Comparison of ENCODE assay signal across 9 cellular contexts in the genomic region with DNA sequence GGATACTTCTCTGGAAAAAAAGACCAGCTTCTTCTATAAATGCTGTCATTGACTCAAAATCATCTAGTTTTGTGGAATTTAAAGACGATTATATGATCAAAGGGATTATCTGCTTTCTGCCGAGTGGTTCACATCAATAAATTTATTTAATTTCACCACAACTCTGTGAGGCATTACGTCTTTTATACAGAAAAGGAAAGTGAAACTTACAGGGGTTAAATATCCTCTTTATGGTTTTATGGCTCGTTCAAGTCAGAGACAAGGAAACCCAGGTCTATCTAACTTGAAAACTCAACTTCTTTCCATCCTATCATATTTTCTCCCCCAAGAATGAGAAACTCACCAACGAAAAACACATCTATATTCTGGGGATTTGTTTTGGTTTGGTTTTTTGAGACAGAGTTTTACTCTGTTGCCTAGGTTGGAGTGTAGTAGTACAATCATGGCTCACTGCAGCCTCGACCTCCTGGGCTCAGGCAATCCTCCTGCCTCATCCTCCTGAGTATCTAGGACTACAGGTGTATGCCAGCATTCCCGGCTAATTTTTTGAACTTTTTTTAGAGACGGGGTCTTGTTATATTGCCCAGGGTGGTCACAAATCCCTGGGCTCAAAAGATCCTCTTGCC.
A peak's percentile ranks its signal among the peaks of the same experiment; 100 is the strongest.
DNase-seq lines count a peak whose midpoint lies in the region; ATAC-seq and TF ChIP-seq lines count a peak whose summit lies in the region.
"Had no signal": no experiment of that assay in that cellular context is flagged by ENCODE, and none has a peak within 500 bp of the region (broad histone marks: within the 10 kb centered on the region; RNA-seq: fewer than 3 reads in every experiment).

No MANE protein-coding gene starts in this region.

- CTCF ChIA-PET in CD8-positive, alpha-beta memory T cell (lab: Charles Lee), result no interaction called here
- CTCF ChIA-PET in Caco-2 (lab: Charles Lee), result no interaction called here

- no peaks in the 10 kb centered on the region for H3K36me3 ChIP-seq in CD8-positive, alpha-beta memory T cell (ENCODE audit: insufficient read depth, low read length)
- H3K36me3 ChIP-seq in gastrocnemius medialis, result no peaks in the 10 kb centered on the region
- H3K36me3 ChIP-seq in Caco-2 (ENCODE audit: control insufficient read depth, insufficient read depth, low read length), result no peaks in the 10 kb centered on the region

- no TSS peak for BruUV-seq in Caco-2 (replicated peaks; lab: Mats Ljungman, UMichigan)

- no peaks in the 10 kb centered on the region for H3K9me3 ChIP-seq in CD8-positive, alpha-beta memory T cell (ENCODE audit: low read length)
- H3K9me3 ChIP-seq in gastrocnemius medialis, result no peaks in the 10 kb centered on the region
- no peaks in the 10 kb centered on the region for H3K9me3 ChIP-seq in Caco-2

- ATAC-seq in GM19455 (IDR thresholded peaks at IDR 0.05; ENCODE audit: unreplicated experiment) (peak; percentile 91), HG03520 (IDR thresholded peaks at IDR 0.05; ENCODE audit: unreplicated experiment) (peak; percentile 86), gastrocnemius medialis (no peak)
- ATAC-seq: K562 had no signal

- TF ChIP-seq POLR2A in gastrocnemius medialis (IDR thresholded peaks at IDR 0.05), result no peak

- H3K27ac Mint-ChIP-seq in CD8-positive, alpha-beta memory T cell, result peak overlapping the region; percentile 53 to 95 (median 90)
- peak overlapping the region; percentile 71 for H3K27ac Mint-ChIP-seq in activated naive CD8-positive, alpha-beta T cell treated with anti-CD3 and anti-CD28 coated beads for 36 hours
- H3K27ac Mint-ChIP-seq in Caco-2 (ENCODE audit: unreplicated experiment), result no peak overlapping the region

- peak overlapping the region; percentile 81 to 92 (median 89) for H3K4me3 Mint-ChIP-seq in CD8-positive, alpha-beta memory T cell
- peak overlapping the region; percentile 64 for H3K4me3 Mint-ChIP-seq in activated naive CD8-positive, alpha-beta T cell treated with anti-CD3 and anti-CD28 coated beads for 36 hours
- no peak overlapping the region for H3K4me3 Mint-ChIP-seq in Caco-2 (ENCODE audit: unreplicated experiment)

- no peak overlapping the region for H3K27ac ChIP-seq in CD8-positive, alpha-beta memory T cell (ENCODE audit: low read depth, low read length)
- no peak overlapping the region for H3K27ac ChIP-seq in gastrocnemius medialis

- peaks cover 13% of the 10 kb centered on the region for H3K4me1 ChIP-seq in CD8-positive, alpha-beta memory T cell (ENCODE audit: insufficient read depth, low read length)
- H3K4me1 ChIP-seq in gastrocnemius medialis (no peaks in the 10 kb centered on the region), Caco-2 (0 out of 2 replicates have a peak, but pooled peaks cover 9% of the 10 kb centered on the region)

- peak overlapping the region; percentile 68 for H3K4me3 ChIP-seq in CD8-positive, alpha-beta memory T cell (ENCODE audit: low read length)
- H3K4me3 ChIP-seq in gastrocnemius medialis, result peak overlapping the region in 3 of 4 donors; percentile 8 to 45 (median 36)
- no peak overlapping the region for H3K4me3 ChIP-seq in Caco-2 (ENCODE audit: low read depth, low read length)
- H3K4me3 ChIP-seq: K562 had no signal

- H3K4me1 Mint-ChIP-seq in CD8-positive, alpha-beta memory T cell, result peaks cover 12 to 19% (median 18%) of the 10 kb centered on the region in 3 donors
- H3K4me1 Mint-ChIP-seq in activated naive CD8-positive, alpha-beta T cell treated with anti-CD3 and anti-CD28 coated beads for 36 hours, result peaks cover 13% of the 10 kb centered on the region
- no peaks in the 10 kb centered on the region for H3K4me1 Mint-ChIP-seq in Caco-2 (ENCODE audit: low read depth, unreplicated experiment)

- no peak for TF ChIP-seq CTCF in gastrocnemius medialis (IDR thresholded peaks at IDR 0.05 in 4 of 5, conservative IDR thresholded peaks at IDR 0.05 in 1 of 5)
- TF ChIP-seq CTCF in Caco-2 (IDR thresholded peaks at IDR 0.05; ENCODE audit: insufficient read depth in 1 of 2, low read depth in 1 of 2, low read length in 1 of 2, severe bottlenecking in 1 of 2, unreplicated experiment in 1 of 2), result no peak

- peaks cover 3 to 9% (median 4%) of the 10 kb centered on the region in 5 donors for H3K9me3 Mint-ChIP-seq in CD8-positive, alpha-beta memory T cell
- peaks cover under 1% of the 10 kb centered on the region for H3K9me3 Mint-ChIP-seq in activated naive CD8-positive, alpha-beta T cell treated with anti-CD3 and anti-CD28 coated beads for 36 hours
- no peaks in the 10 kb centered on the region for H3K9me3 Mint-ChIP-seq in Caco-2 (ENCODE audit: unreplicated experiment)

- H3K36me3 Mint-ChIP-seq in CD8-positive, alpha-beta memory T cell, result peaks cover 2 to 8% (median 4%) of the 10 kb centered on the region in 3 donors
- no peaks in the 10 kb centered on the region for H3K36me3 Mint-ChIP-seq in activated naive CD8-positive, alpha-beta T cell treated with anti-CD3 and anti-CD28 coated beads for 36 hours
- no peaks in the 10 kb centered on the region for H3K36me3 Mint-ChIP-seq in Caco-2 (ENCODE audit: insufficient read depth, unreplicated experiment)

- H3K27me3 Mint-ChIP-seq in CD8-positive, alpha-beta memory T cell, result peaks cover 2 to 4% of the 10 kb centered on the region in 2 donors
- no peaks in the 10 kb centered on the region for H3K27me3 Mint-ChIP-seq in activated naive CD8-positive, alpha-beta T cell treated with anti-CD3 and anti-CD28 coated beads for 36 hours
- no peaks in the 10 kb centered on the region for H3K27me3 Mint-ChIP-seq in Caco-2 (ENCODE audit: insufficient read depth, unreplicated experiment)

- in situ Hi-C loops in gastrocnemius medialis (cut with MboI; ENCODE audit: low sequenced_read_pairs in 4 of 4), result no loop called here

- intact Hi-C loops in gastrocnemius medialis (cut with DNase I; ENCODE audit: low total_unique reads) (no loop called here), Caco-2 (cut with micrococcal nuclease; ENCODE audit: unreplicated experiment) (no loop called here)

- no peaks in the 10 kb centered on the region for H3K27me3 ChIP-seq in CD8-positive, alpha-beta memory T cell (ENCODE audit: insufficient read depth, low read length, poor library complexity, severe bottlenecking)
- H3K27me3 ChIP-seq in gastrocnemius medialis, result no peaks in the 10 kb centered on the region
- H3K27me3 ChIP-seq in Caco-2 (replicated peaks; ENCODE audit: control insufficient read depth, insufficient read depth, low read length), result no peaks in the 10 kb centered on the region

- POLR2A ChIA-PET in CD8-positive, alpha-beta memory T cell (lab: Charles Lee), result no interaction called here
- POLR2A ChIA-PET in Caco-2 (lab: Charles Lee), result no interaction called here

- DNase-seq in CD8-positive, alpha-beta memory T cell, result peak in 2 of 5 donors; percentile 8 to 37
- no peak for DNase-seq in activated naive CD8-positive, alpha-beta T cell treated with anti-CD3 and anti-CD28 coated beads for 36 hours
- DNase-seq in gastrocnemius medialis, result no peak
- DNase-seq in HCEC 1CT, result no peak
- DNase-seq in Caco-2, result no peak
- no peak for DNase-seq in NCI-H748 treated with DMSO at 0.1 percent for 48 hours (lab: John Stamatoyannopoulos, UW)

Comparison
In these comparisons a context has a peak if more than half of its experiments do, and no peak if none do; other contexts are left out.
1. ATAC-seq: peak in GM19455 (single experiment) and HG03520 (single experiment); none in gastrocnemius medialis (0 of 2).